In the genomic region with DNA sequence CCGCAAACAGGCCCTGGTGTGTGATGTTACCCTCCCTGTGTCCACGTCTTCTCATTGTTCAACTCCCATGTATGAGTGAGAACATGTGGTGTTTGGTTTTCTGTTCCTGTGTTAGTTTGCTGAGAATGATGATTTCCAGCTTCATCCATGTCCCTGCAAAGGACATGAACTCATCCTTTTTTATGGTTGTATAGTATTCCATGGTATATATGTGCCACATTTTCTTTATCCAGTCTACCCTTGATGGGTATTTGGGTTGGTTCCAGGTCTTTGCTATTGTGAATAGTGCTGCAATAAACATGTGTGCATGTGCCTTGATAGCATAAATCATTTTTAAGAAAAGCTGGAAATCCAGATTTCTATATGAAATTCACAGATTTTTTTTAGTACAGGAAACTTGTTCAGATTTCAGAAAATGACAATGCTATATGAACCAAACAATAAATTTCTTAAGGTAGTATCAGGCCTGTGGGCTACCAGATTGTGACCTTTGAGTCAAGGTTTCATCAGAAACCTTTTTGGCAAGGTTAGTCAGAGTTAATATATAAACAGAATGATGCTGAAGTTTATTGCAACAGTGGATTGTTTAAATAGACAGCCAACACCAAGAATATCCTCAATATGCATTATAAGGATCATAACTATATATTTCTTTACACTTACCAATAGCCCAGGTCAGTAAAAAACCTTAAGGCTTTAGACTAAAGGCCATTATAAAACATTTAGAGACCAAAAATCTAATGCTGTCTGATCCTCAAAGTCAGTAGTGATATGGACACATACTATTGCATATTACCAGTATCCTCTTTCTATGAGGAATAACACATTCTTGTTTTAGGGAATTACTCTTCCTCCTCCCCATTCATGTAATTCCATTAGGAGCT, we compare ENCODE assay signal across 1 cellular context.
TF ChIP-seq lines count a peak whose summit lies in the region.

No MANE protein-coding gene starts in this region.

TF ChIP-seq in A549, 52 proteins besides CTCF, POLR2A, EP300 and RAD21 (continued from another document):
- TF ChIP-seq HOXB5 (CRISPR knock-in tag; IDR thresholded peaks at IDR 0.05) (no peak), FOXS1 (CRISPR knock-in tag; IDR thresholded peaks at IDR 0.05) (no peak), ZC3H11A (IDR thresholded peaks at IDR 0.05) (no peak), HOXA7 (CRISPR knock-in tag; IDR thresholded peaks at IDR 0.05) (no peak), HES2 (IDR thresholded peaks at IDR 0.05) (peak; percentile 32; the same call in 1 of the 2 replicates), GATA3 (IDR thresholded peaks at IDR 0.05; ENCODE audit: borderline replicate concordance) (peak; percentile 36; the same call in 1 of the 2 replicates), SMC3 (IDR thresholded peaks at IDR 0.05) (no peak; the same call in 2 of the 3 replicates), USF2 (IDR thresholded peaks at IDR 0.05) (no peak)
